22 cellular contexts compared by ENCODE assay signal in the genomic region with DNA sequence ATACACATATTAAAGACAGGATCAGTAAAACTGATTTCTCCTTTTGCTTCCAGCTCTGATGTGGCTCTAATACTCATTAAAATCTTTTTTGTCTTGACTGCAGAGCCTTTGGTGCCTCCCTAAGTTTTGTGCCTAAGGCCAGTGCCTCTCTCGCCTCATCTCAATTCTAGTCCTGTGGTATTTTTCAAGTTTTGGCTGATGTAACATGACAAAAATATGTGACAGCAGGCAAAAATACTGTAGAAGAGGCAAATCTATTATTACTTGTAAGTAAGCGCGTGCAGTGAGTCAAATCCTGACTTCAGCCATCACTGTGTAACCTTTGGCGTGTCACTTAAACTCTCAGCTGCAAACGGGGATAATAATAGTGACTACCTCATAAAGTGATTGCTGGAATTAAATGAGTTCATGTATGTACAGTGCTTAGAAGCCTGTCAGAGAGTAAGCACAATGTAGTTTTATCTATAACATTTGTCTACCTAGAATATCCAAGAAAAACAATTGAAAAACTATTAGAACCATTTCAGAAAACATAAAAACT.
"Had no signal": no experiment of that assay in that cellular context is flagged by ENCODE, and none has a peak within 500 bp of the region (broad histone marks: within the 10 kb centered on the region; RNA-seq: fewer than 3 reads in every experiment).

No MANE protein-coding gene starts in this region.

- H3K27ac ChIP-seq: colonic mucosa, epithelial cell of prostate, left lung, pancreas, prostate gland, testis had no signal

- H3K27me3 ChIP-seq: colonic mucosa, left lung, pancreas, testis had no signal

- DNase-seq: activated CD4-positive, alpha-beta T cell treated with anti-CD3 and anti-CD28 coated beads for 4 hours; activated CD4-positive, alpha-beta T cell treated with anti-CD3 and anti-CD28 coated beads, Interleukin-2, amount 50 U/mL, for 4 hours; activated effector memory CD4-positive, alpha-beta T cell treated with Interleukin-2 at 50 U/mL for 16 hours; activated naive CD4-positive, alpha-beta T cell treated with Interleukin-2 at 50 U/mL for 16 hours; activated T-cell treated with anti-CD3 and anti-CD28 coated beads for 4 hours; activated T-cell treated with anti-CD3 and anti-CD28 coated beads, Interleukin-2, amount 50 U/mL, for 72 hours; anterior cingulate cortex; colonic mucosa; effector CD8-positive, alpha-beta T cell; head of caudate nucleus; left lung; mammary epithelial cell; naive B cell; nephron progenitor cell; nucleus accumbens; pancreas; stimulated activated CD4-positive, alpha-beta T cell treated with anti-CD3 and anti-CD28 coated beads, Interleukin-12 subunit alpha, Interleukin-12 subunit beta, amount 100 ng/mL, for 4 hours; stimulated activated CD4-positive, alpha-beta T cell treated with anti-CD3 and anti-CD28 coated beads, Interleukin-4, amount 100 ng/mL, for 1 hour; stimulated activated naive CD8-positive, alpha-beta T cell treated with anti-CD3 and anti-CD28 coated beads, Interleukin-15, Interleukin-2, amounts not matched to agents 100 U/mL and 50 U/mL, for 24 hours; testis had no signal

- H3K4me1 ChIP-seq: colonic mucosa, left lung, pancreas, prostate gland, testis had no signal

- H3K36me3 ChIP-seq: colonic mucosa, left lung, pancreas, prostate gland had no signal

- ATAC-seq: activated T-cell treated with anti-CD3 and anti-CD28 coated beads, Interleukin-2, amount 50 U/mL, for 72 hours; left lung; pancreas; stimulated activated naive CD8-positive, alpha-beta T cell treated with anti-CD3 and anti-CD28 coated beads, Interleukin-15, Interleukin-2, amounts not matched to agents 100 U/mL and 50 U/mL, for 24 hours had no signal

- H3K9me3 ChIP-seq: colonic mucosa, left lung, pancreas, prostate gland, testis had no signal

- H3K4me3 ChIP-seq: colonic mucosa, left lung, pancreas, prostate gland, testis had no signal
